10 cellular contexts compared by ENCODE assay signal in the genomic region with DNA sequence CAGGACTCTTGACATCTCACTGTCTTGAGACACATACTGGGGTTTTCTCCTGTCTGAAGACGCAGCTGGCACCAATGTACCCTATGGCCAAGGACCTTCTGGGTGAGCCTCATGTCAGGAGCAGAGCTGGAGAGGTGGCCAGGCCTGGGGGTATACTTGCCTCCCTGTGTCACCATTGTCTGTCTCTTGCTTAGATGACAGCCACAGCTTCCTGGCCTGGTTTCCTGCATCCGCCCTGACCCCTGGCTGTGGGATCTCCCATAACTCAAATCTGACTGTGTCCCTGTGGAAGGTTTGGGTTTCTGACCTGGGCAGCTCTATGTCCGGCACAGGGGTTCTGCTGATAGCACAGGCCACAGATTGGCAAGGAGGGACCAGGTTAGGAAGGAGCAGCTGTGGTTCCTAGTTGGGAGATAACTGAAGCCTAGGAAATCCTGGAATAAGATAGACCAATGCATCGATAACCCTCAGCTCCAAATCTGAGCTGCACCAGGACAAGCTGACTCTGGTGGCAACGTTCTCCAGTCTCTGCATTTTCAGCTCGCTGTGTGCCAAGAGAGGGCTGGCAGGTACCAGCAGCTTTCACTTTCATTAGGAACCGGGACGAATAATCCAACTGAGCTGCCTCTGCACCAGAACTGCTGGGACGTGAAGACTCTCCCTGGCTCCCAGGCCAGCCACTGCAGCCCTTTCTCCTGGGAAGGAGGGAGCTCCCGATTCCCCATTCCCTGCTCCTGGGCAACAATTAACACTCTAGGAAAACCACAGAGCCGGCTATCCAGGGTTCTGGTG. TPM values are rescaled to one million over a fixed set of nuclear protein-coding genes. Genes with fewer than 3 reads are reported as not detected.
DNase-seq lines count a peak whose midpoint lies in the region; ATAC-seq and TF ChIP-seq lines count a peak whose summit lies in the region.
"Had no signal": no experiment of that assay in that cellular context is flagged by ENCODE, and none has a peak within 500 bp of the region (broad histone marks: within the 10 kb centered on the region; RNA-seq: fewer than 3 reads in every experiment).

No MANE protein-coding gene starts in this region.

- peak overlapping the region; percentile 93 for H3K4me3 Mint-ChIP-seq in CD8-positive, alpha-beta T cell
- peak overlapping the region; percentile 91 for H3K4me3 Mint-ChIP-seq in T-helper 2 cell treated with Interferon-gamma antibody and Interleukin-4, amounts not matched to agents 5 μg/mL and 100 μg/mL, for 36 hours

- H3K9me3 ChIP-seq in CD8-positive, alpha-beta T cell (ENCODE audit: low read length), result no peaks in the 10 kb centered on the region
- H3K9me3 ChIP-seq in fibroblast of lung (ENCODE audit: control insufficient read depth, insufficient read depth, low read depth, low read length) (no peaks in the 10 kb centered on the region), parathyroid adenoma (ENCODE audit: control insufficient read depth, low read length) (no peaks in the 10 kb centered on the region)

- no peak overlapping the region for H2AFZ ChIP-seq in fibroblast of lung (ENCODE audit: low read length)
- H2AFZ ChIP-seq in parathyroid adenoma, result no peak overlapping the region

- peaks cover 7% of the 10 kb centered on the region for H3K36me3 ChIP-seq in CD8-positive, alpha-beta T cell (ENCODE audit: insufficient read depth, low read length)
- H3K36me3 ChIP-seq in fibroblast of lung (ENCODE audit: control insufficient read depth, insufficient read depth, low read length) (no peaks in the 10 kb centered on the region), parathyroid adenoma (ENCODE audit: control insufficient read depth, insufficient read depth, low read length) (no peaks in the 10 kb centered on the region)

- H3K9ac ChIP-seq in fibroblast of lung (ENCODE audit: insufficient read depth, low read length), result no peak overlapping the region
- H3K9ac ChIP-seq in parathyroid adenoma, result no peak overlapping the region

- TF ChIP-seq CTCF in CD8-positive, alpha-beta T cell (IDR thresholded peaks at IDR 0.05), result no peak
- TF ChIP-seq CTCF in fibroblast of lung (conservative IDR thresholded peaks at IDR 0.05 in 1 of 2, IDR thresholded peaks at IDR 0.05 in 1 of 2; ENCODE audit: low read depth in 1 of 2, low read length in 2 of 2) (no peak), parathyroid adenoma (IDR thresholded peaks at IDR 0.05) (no peak)

- peaks cover 69% of the 10 kb centered on the region for H3K4me1 ChIP-seq in CD8-positive, alpha-beta T cell (ENCODE audit: insufficient read depth, low read length)
- H3K4me1 ChIP-seq in fibroblast of lung (ENCODE audit: control insufficient read depth, extremely low read depth, insufficient read depth, low read length), result no peaks in the 10 kb centered on the region
- H3K4me1 ChIP-seq in parathyroid adenoma, result peaks cover 52% of the 10 kb centered on the region

- peak overlapping the region; percentile 14 for H3K4me3 ChIP-seq in CD8-positive, alpha-beta T cell (ENCODE audit: low read depth, low read length)
- H3K4me3 ChIP-seq in fibroblast of lung (replicated peaks in 1 of 4; ENCODE audit: control extremely low read depth in 1 of 4, insufficient read depth in 1 of 4, low read depth in 3 of 4, low read length in 4 of 4), result peak overlapping the region in 1 of 4 experiments; percentile 94
- H3K4me3 ChIP-seq in parathyroid adenoma (ENCODE audit: low read depth, low read length), result peak overlapping the region; percentile 17

- H3K27me3 ChIP-seq in CD8-positive, alpha-beta T cell (ENCODE audit: insufficient read depth, low read length), result no peaks in the 10 kb centered on the region
- no peaks in the 10 kb centered on the region for H3K27me3 ChIP-seq in fibroblast of lung (ENCODE audit: control insufficient read depth, insufficient read depth, low read length)
- H3K27me3 ChIP-seq in parathyroid adenoma (ENCODE audit: control insufficient read depth, insufficient read depth, low read length), result no peaks in the 10 kb centered on the region

- intact Hi-C loops in CD8-positive, alpha-beta T cell (cut with DNase I, micrococcal nuclease), result loop anchor here in 1 of 2 experiments (10.0 kb wide), 1 partner anchor 552 kb away; the partner anchor contains the start of gene ATF7IP2

- ATAC-seq in CD8-positive, alpha-beta T cell, result no peak
- no peak for ATAC-seq in HG02852 (IDR thresholded peaks at IDR 0.05; ENCODE audit: unreplicated experiment)
- ATAC-seq in HG03175 (IDR thresholded peaks at IDR 0.05; ENCODE audit: unreplicated experiment), result no peak

- H3K9me3 Mint-ChIP-seq in CD8-positive, alpha-beta T cell, result no peaks in the 10 kb centered on the region
- H3K9me3 Mint-ChIP-seq in T-helper 2 cell treated with Interferon-gamma antibody and Interleukin-4, amounts not matched to agents 5 μg/mL and 100 μg/mL, for 36 hours, result no peaks in the 10 kb centered on the region

- H3K27ac Mint-ChIP-seq in CD8-positive, alpha-beta T cell, result peak overlapping the region; percentile 60
- peak overlapping the region; percentile 43 for H3K27ac Mint-ChIP-seq in T-helper 2 cell treated with Interferon-gamma antibody and Interleukin-4, amounts not matched to agents 5 μg/mL and 100 μg/mL, for 36 hours

- peaks cover 35% of the 10 kb centered on the region for H3K36me3 Mint-ChIP-seq in CD8-positive, alpha-beta T cell
- peaks cover 30% of the 10 kb centered on the region for H3K36me3 Mint-ChIP-seq in T-helper 2 cell treated with Interferon-gamma antibody and Interleukin-4, amounts not matched to agents 5 μg/mL and 100 μg/mL, for 36 hours (ENCODE audit: low read depth)

- CTCF ChIA-PET in CD8-positive, alpha-beta T cell (lab: Charles Lee), result interaction anchor here (0.6 to 2.1 kb wide), 4 partner anchors 9 to 425 kb away, joined by 4 to 11 read pairs (median 5); no protein-coding TSS in a partner anchor

- H3K79me2 ChIP-seq in fibroblast of lung (ENCODE audit: control insufficient read depth, insufficient read depth, low read length) (peaks cover 34% of the 10 kb centered on the region), parathyroid adenoma (peaks cover 26% of the 10 kb centered on the region)

- H3K4me2 ChIP-seq in fibroblast of lung (ENCODE audit: extremely low read depth, insufficient read depth, low read length) (peak overlapping the region; percentile 70), parathyroid adenoma (ENCODE audit: low read length) (peak overlapping the region; percentile 58)

- H3K4me1 Mint-ChIP-seq in CD8-positive, alpha-beta T cell (ENCODE audit: low read depth), result peaks cover 82% of the 10 kb centered on the region
- peaks cover 58% of the 10 kb centered on the region for H3K4me1 Mint-ChIP-seq in T-helper 2 cell treated with Interferon-gamma antibody and Interleukin-4, amounts not matched to agents 5 μg/mL and 100 μg/mL, for 36 hours (ENCODE audit: low read depth)

- POLR2A ChIA-PET in CD8-positive, alpha-beta T cell (lab: Charles Lee), result no interaction called here

- DNase-seq in CD8-positive, alpha-beta T cell, result peak in 1 of 7 experiments; percentile 35
- no peak for DNase-seq in T-helper 2 cell treated with Interferon-gamma antibody and Interleukin-4, amounts not matched to agents 5 μg/mL and 100 μg/mL, for 36 hours (ENCODE audit: low spot score)
- DNase-seq in fibroblast of lung (ENCODE audit: low read depth in 2 of 2) (no peak), NCI-H524 treated with DMSO at 0.1 percent for 48 hours (lab: John Stamatoyannopoulos, UW) (no peak), HPDE6-E6E7 (ENCODE audit: extremely low spot score) (no peak)
- DNase-seq: activated CD4-positive, alpha-beta T cell treated with anti-CD3 and anti-CD28 coated beads for 4 hours; NCI-H69 had no signal

- H3K27me3 Mint-ChIP-seq in CD8-positive, alpha-beta T cell (ENCODE audit: low read depth), result no peaks in the 10 kb centered on the region
- H3K27me3 Mint-ChIP-seq in T-helper 2 cell treated with Interferon-gamma antibody and Interleukin-4, amounts not matched to agents 5 μg/mL and 100 μg/mL, for 36 hours (ENCODE audit: low read depth), result no peaks in the 10 kb centered on the region

- H4K20me1 ChIP-seq in fibroblast of lung (ENCODE audit: control insufficient read depth, extremely low read depth, insufficient read depth, low read length), result peaks cover 2% of the 10 kb centered on the region

- H3K27ac ChIP-seq in CD8-positive, alpha-beta T cell (ENCODE audit: low read depth, low read length), result no peak overlapping the region
- H3K27ac ChIP-seq in fibroblast of lung (ENCODE audit: insufficient read depth, low read length) (no peak overlapping the region), parathyroid adenoma (no peak overlapping the region)

RNA-seq across cellular contexts. Expression of gene DEXI, which starts 5.0 kb away (rescaled TPM):
- total RNA-seq in CD8-positive, alpha-beta T cell, result 1 to 10 TPM; 4.7 to 5.6 TPM
- total RNA-seq in fibroblast of lung, result 44.7 and 49.9 TPM in 2 replicates
- 38.8 and 40.3 TPM in 2 replicates for polyA plus RNA-seq in fibroblast of lung
- polyA plus RNA-seq in fibroblast of lung (2012), result 37.5 and 44.5 TPM in 2 replicates
- polyA minus RNA-seq in fibroblast of lung (ENCODE audit: low replicate concordance), result 55.4 and 70.6 TPM in 2 replicates

RNA-seq across cellular contexts. Expression of gene CLEC16A, which starts 7.1 kb away (rescaled TPM):
- total RNA-seq in CD8-positive, alpha-beta T cell, result 10 to 100 TPM; 20.5 to 21.9 TPM
- total RNA-seq in fibroblast of lung, result 17.2 and 22.0 TPM in 2 replicates
- 9.1 and 15.3 TPM in 2 replicates for polyA plus RNA-seq in fibroblast of lung
- 10.4 and 14.7 TPM in 2 replicates for polyA plus RNA-seq in fibroblast of lung (2012)
- polyA minus RNA-seq in fibroblast of lung (ENCODE audit: low replicate concordance), result 53.8 and 83.9 TPM in 2 replicates
